ENCODE assay signal across 16 cellular contexts in the genomic region with DNA sequence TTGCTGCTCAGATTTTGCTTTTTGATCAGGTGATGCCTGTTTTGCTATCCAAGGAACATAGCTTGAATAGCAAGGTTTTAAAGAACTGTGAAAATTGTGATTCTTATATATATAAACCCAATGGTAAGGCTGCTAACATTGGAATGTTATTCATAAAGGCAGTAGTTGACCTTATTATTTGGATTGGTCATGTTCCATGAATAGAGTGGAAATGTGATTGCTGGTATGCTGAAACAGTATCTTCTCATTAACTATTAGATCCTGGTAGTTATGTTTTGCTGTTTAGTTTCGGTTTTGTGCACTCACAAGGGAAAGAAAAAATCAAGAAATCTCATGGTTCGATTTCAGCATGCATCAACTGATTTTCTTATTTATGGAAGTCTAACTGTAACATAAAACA.
DNase-seq lines count a peak whose midpoint lies in the region; TF ChIP-seq lines count a peak whose summit lies in the region.
"Had no signal": no experiment of that assay in that cellular context is flagged by ENCODE, and none has a peak within 500 bp of the region (broad histone marks: within the 10 kb centered on the region; RNA-seq: fewer than 3 reads in every experiment).

No MANE protein-coding gene starts in this region.

- no peak for TF ChIP-seq CTCF in MM.1S (IDR thresholded peaks at IDR 0.05; ENCODE audit: low read length)
- TF ChIP-seq CTCF in choroid plexus epithelial cell (conservative IDR thresholded peaks at IDR 0.05; ENCODE audit: low read depth, low read length) = no peak

- no peaks in the 10 kb centered on the region for H3K79me2 ChIP-seq in MM.1S (ENCODE audit: low read length)

- DNase-seq in MM.1S (no peak), choroid plexus epithelial cell (ENCODE audit: low read depth) (peak; percentile 62), myocyte (ENCODE audit: low read depth) (peak; percentile 49), islet precursor cell (no peak), NOMO-1 treated with dmso at 0.1 percent for 144 hours (lab: John Stamatoyannopoulos, UW; ENCODE audit: unreplicated experiment) (no peak), medulla oblongata (ENCODE audit: extremely low spot score) (no peak), cerebellar cortex (ENCODE audit: low spot score) (no peak)
- DNase-seq: COR-L47, DMS53, GOT3, KBM-7, NCI-H1105 treated with DMSO at 0.1 percent for 48 hours, NCI-H187, Peyer's patch, Right ventricle myocardium superior had no signal

- H3K4me3 ChIP-seq in MM.1S (ENCODE audit: low read length) = no peak overlapping the region
- H3K4me3 ChIP-seq in choroid plexus epithelial cell (ENCODE audit: low read depth, low read length) = no peak overlapping the region
- H3K4me3 ChIP-seq: Peyer's patch had no signal

- no peaks in the 10 kb centered on the region for H3K9me2 ChIP-seq in MM.1S (replicated peaks; ENCODE audit: insufficient read depth, low read length)

- H2AFZ ChIP-seq in MM.1S (ENCODE audit: low read length) = 0 out of 2 replicates have a peak overlapping the region, but pooled peaks have one; percentile 7

- H3K4me1 ChIP-seq in MM.1S (ENCODE audit: low read length) = no peaks in the 10 kb centered on the region
- H3K4me1 ChIP-seq: Peyer's patch had no signal

- H3K27me3 ChIP-seq in MM.1S (replicated peaks; ENCODE audit: insufficient read depth, low read length) = no peaks in the 10 kb centered on the region
- H3K27me3 ChIP-seq: Peyer's patch had no signal

- H3K36me3 ChIP-seq in MM.1S (replicated peaks; ENCODE audit: insufficient read depth, low read length) = no peaks in the 10 kb centered on the region
- H3K36me3 ChIP-seq: Peyer's patch had no signal

- peak overlapping the region; percentile 14; the same call in 1 of the 2 replicates for H3K4me2 ChIP-seq in MM.1S (ENCODE audit: low read depth, low read length)

- H3K27ac ChIP-seq in MM.1S (ENCODE audit: low read length) = no peak overlapping the region
- H3K27ac ChIP-seq: C4-2B, Peyer's patch had no signal

- no peak overlapping the region for H3K9ac ChIP-seq in MM.1S (ENCODE audit: low read length)

- H3K9me3 ChIP-seq in MM.1S (replicated peaks; ENCODE audit: insufficient read depth, low read length) = no peaks in the 10 kb centered on the region
- H3K9me3 ChIP-seq: Peyer's patch had no signal

- H3F3A ChIP-seq in MM.1S (ENCODE audit: insufficient read depth, low read length) = no peaks in the 10 kb centered on the region

- H4K20me1 ChIP-seq in MM.1S (ENCODE audit: insufficient read depth, low read length) = no peaks in the 10 kb centered on the region

Comparison
In these comparisons a context has a peak if more than half of its experiments do, and no peak if none do; other contexts are left out.
1. DNase-seq: peak in choroid plexus epithelial cell (single experiment) and myocyte (single experiment); none in MM.1S (single experiment), islet precursor cell (single experiment), NOMO-1 treated with dmso at 0.1 percent for 144 hours (single experiment), medulla oblongata (single experiment) and cerebellar cortex (single experiment).